ENCODE assay signal across 24 cellular contexts in genomic region chr12:31915442-31915841, GRCh38. TPM values are rescaled to one million over a fixed set of nuclear protein-coding genes. Genes with fewer than 3 reads are reported as not detected.
DNase-seq lines count a peak whose midpoint lies in the region; TF ChIP-seq lines count a peak whose summit lies in the region.
"Had no signal": no experiment of that assay in that cellular context is flagged by ENCODE, and none has a peak within 500 bp of the region (broad histone marks: within the 10 kb centered on the region; RNA-seq: fewer than 3 reads in every experiment).

No MANE protein-coding gene starts in this region.

- no peaks in the 10 kb centered on the region for H3K9me3 Mint-ChIP-seq in activated naive CD4-positive, alpha-beta T cell treated with anti-CD3 and anti-CD28 coated beads, Interleukin-2, amount 50 U/mL, for 24 hours
- H3K9me3 Mint-ChIP-seq in activated naive CD4-positive, alpha-beta T cell treated with anti-CD3 and anti-CD28 coated beads, Interleukin-2, amount 10 ng/mL, durations not matched to agents 7 days and 5 days, result peaks cover 35% of the 10 kb centered on the region

- no peaks in the 10 kb centered on the region; the same call in 1 of the 2 replicates for H3K36me3 ChIP-seq in OCI-LY7 (ENCODE audit: insufficient read depth, low read length)
- H3K36me3 ChIP-seq: BE2C, BLaER1 had no signal

- no peak overlapping the region for H3K27ac ChIP-seq in OCI-LY7 (ENCODE audit: low read depth, low read length, poor library complexity, severe bottlenecking)
- H3K27ac ChIP-seq: BLaER1 had no signal

- no peaks in the 10 kb centered on the region for H3K9me2 ChIP-seq in OCI-LY7 (ENCODE audit: insufficient read depth, low read length)

- no peaks in the 10 kb centered on the region for H3K4me1 ChIP-seq in OCI-LY7 (ENCODE audit: insufficient read depth, low read length, poor library complexity, severe bottlenecking)
- H3K4me1 ChIP-seq: BE2C, BLaER1 had no signal

- H3K9me3 ChIP-seq in OCI-LY7 (ENCODE audit: low read length), result peaks cover 35% of the 10 kb centered on the region; the same call in 1 of the 2 replicates
- H3K9me3 ChIP-seq: BE2C had no signal

- H3K4me3 ChIP-seq in OCI-LY7 (ENCODE audit: low read depth, low read length, poor library complexity, severe bottlenecking), result no peak overlapping the region
- H3K4me3 ChIP-seq: BLaER1, GM12878 had no signal

- no peak overlapping the region for H2AFZ ChIP-seq in OCI-LY7 (ENCODE audit: low read length)

- BruUV-seq in OCI-LY7 (replicated peaks; lab: Mats Ljungman, UMichigan), result no TSS peak

- H3K4me3 Mint-ChIP-seq in activated naive CD4-positive, alpha-beta T cell treated with anti-CD3 and anti-CD28 coated beads, Interleukin-2, amount 50 U/mL, for 24 hours, result peak overlapping the region; percentile 23
- no peak overlapping the region for H3K4me3 Mint-ChIP-seq in activated naive CD4-positive, alpha-beta T cell treated with anti-CD3 and anti-CD28 coated beads, Interleukin-2, amount 10 ng/mL, durations not matched to agents 7 days and 5 days
- H3K4me3 Mint-ChIP-seq: CD14-positive monocyte; CD4-positive, alpha-beta memory T cell; CD8-positive, alpha-beta memory T cell had no signal

- peaks cover 3% of the 10 kb centered on the region for H3K4me1 Mint-ChIP-seq in activated naive CD4-positive, alpha-beta T cell treated with anti-CD3 and anti-CD28 coated beads, Interleukin-2, amount 50 U/mL, for 24 hours
- H3K4me1 Mint-ChIP-seq in activated naive CD4-positive, alpha-beta T cell treated with anti-CD3 and anti-CD28 coated beads, Interleukin-2, amount 10 ng/mL, durations not matched to agents 7 days and 5 days, result no peaks in the 10 kb centered on the region
- H3K4me1 Mint-ChIP-seq: CD14-positive monocyte; CD4-positive, CD25-positive, alpha-beta regulatory T cell had no signal

- H4K20me1 ChIP-seq in OCI-LY7 (ENCODE audit: insufficient read depth, low read length), result no peaks in the 10 kb centered on the region
- H4K20me1 ChIP-seq: BLaER1 had no signal

- peaks cover 12% of the 10 kb centered on the region for H3K36me3 Mint-ChIP-seq in activated naive CD4-positive, alpha-beta T cell treated with anti-CD3 and anti-CD28 coated beads, Interleukin-2, amount 50 U/mL, for 24 hours
- peaks cover 24% of the 10 kb centered on the region for H3K36me3 Mint-ChIP-seq in activated naive CD4-positive, alpha-beta T cell treated with anti-CD3 and anti-CD28 coated beads, Interleukin-2, amount 10 ng/mL, durations not matched to agents 7 days and 5 days
- H3K36me3 Mint-ChIP-seq: CD14-positive monocyte had no signal

- no peak for DNase-seq in activated naive CD4-positive, alpha-beta T cell treated with anti-CD3 and anti-CD28 coated beads, Interleukin-2, amount 10 ng/mL, durations not matched to agents 7 days and 5 days
- DNase-seq in OCI-LY7 (ENCODE audit: low spot score), result peak; percentile 63
- DNase-seq in OCI-M1 (lab: John Stamatoyannopoulos, UW), result peak; percentile 35
- DNase-seq in dedifferentiated amniotic fluid mesenchymal stem cell (ENCODE audit: extremely low spot score), result no peak
- DNase-seq in dermis blood vessel endothelial cell, result no peak
- DNase-seq: 8988T; ACHN; BE2C; C1 segment of cervical spinal cord; CD4-positive, alpha-beta memory T cell; CD4-positive, CD25-positive, alpha-beta regulatory T cell; CD8-positive, alpha-beta memory T cell; COR-L47; DMS 273 treated with DMSO at 0.1 percent for 48 hours; DMS153; DMS53; DMS79; DND-41; EL; GDM1 had no signal

- H3K27me3 Mint-ChIP-seq in activated naive CD4-positive, alpha-beta T cell treated with anti-CD3 and anti-CD28 coated beads, Interleukin-2, amount 50 U/mL, for 24 hours, result no peaks in the 10 kb centered on the region
- no peaks in the 10 kb centered on the region for H3K27me3 Mint-ChIP-seq in activated naive CD4-positive, alpha-beta T cell treated with anti-CD3 and anti-CD28 coated beads, Interleukin-2, amount 10 ng/mL, durations not matched to agents 7 days and 5 days
- H3K27me3 Mint-ChIP-seq: CD4-positive, alpha-beta memory T cell; CD4-positive, CD25-positive, alpha-beta regulatory T cell; CD8-positive, alpha-beta memory T cell had no signal

- POLR2A ChIA-PET in OCI-LY7 (lab: Charles Lee), result interaction anchor here (0.5 to 1.3 kb wide), 4 partner anchors 11 to 391 kb away, joined by 3 read pairs; no protein-coding TSS in a partner anchor

- no peak for TF ChIP-seq CTCF in OCI-LY7 (conservative IDR thresholded peaks at IDR 0.05; ENCODE audit: low read length)

- no peak overlapping the region for H3K27ac Mint-ChIP-seq in activated naive CD4-positive, alpha-beta T cell treated with anti-CD3 and anti-CD28 coated beads, Interleukin-2, amount 50 U/mL, for 24 hours
- H3K27ac Mint-ChIP-seq in activated naive CD4-positive, alpha-beta T cell treated with anti-CD3 and anti-CD28 coated beads, Interleukin-2, amount 10 ng/mL, durations not matched to agents 7 days and 5 days, result no peak overlapping the region
- H3K27ac Mint-ChIP-seq: CD14-positive monocyte; CD4-positive, alpha-beta memory T cell; CD4-positive, CD25-positive, alpha-beta regulatory T cell; CD8-positive, alpha-beta memory T cell had no signal

- H3K4me2 ChIP-seq in OCI-LY7 (ENCODE audit: low read length), result no peak overlapping the region
- H3K4me2 ChIP-seq: BLaER1 had no signal

- no peaks in the 10 kb centered on the region for H3K79me2 ChIP-seq in OCI-LY7 (ENCODE audit: insufficient read depth, low read depth, low read length)

- CTCF ChIA-PET in activated naive CD4-positive, alpha-beta T cell treated with anti-CD3 and anti-CD28 coated beads, Interleukin-2, amount 10 ng/mL, durations not matched to agents 7 days and 5 days (lab: Charles Lee), result no interaction called here
- CTCF ChIA-PET in OCI-LY7 (lab: Charles Lee; ENCODE audit: unreplicated experiment), result no interaction called here

- intact Hi-C loops in OCI-LY7 (cut with micrococcal nuclease; ENCODE audit: unreplicated experiment), result no loop called here

RNA-seq across cellular contexts. Expression of gene RESF1, which starts 43.8 kb away (rescaled TPM):
- 53.3 and 70.4 TPM in 2 replicates for total RNA-seq in OCI-LY7 (2014; rRNA removed; shearing (Covaris generic))
- total RNA-seq in OCI-LY7 (2022) (46.3 and 60.8 TPM in 2 replicates), dermis blood vessel endothelial cell (94.6 and 110 TPM in 2 replicates)

Comparison
In these comparisons a context has a peak if more than half of its experiments do, and no peak if none do; other contexts are left out.
1. DNase-seq: peak in OCI-LY7 (single experiment) and OCI-M1 (single experiment); none in activated naive CD4-positive, alpha-beta T cell treated with anti-CD3 and anti-CD28 coated beads, Interleukin-2, amount 10 ng/mL, durations not matched to agents 7 days and 5 days (single experiment), dedifferentiated amniotic fluid mesenchymal stem cell (single experiment) and dermis blood vessel endothelial cell (single experiment).